26 cellular contexts compared by ENCODE assay signal in the genomic region with DNA sequence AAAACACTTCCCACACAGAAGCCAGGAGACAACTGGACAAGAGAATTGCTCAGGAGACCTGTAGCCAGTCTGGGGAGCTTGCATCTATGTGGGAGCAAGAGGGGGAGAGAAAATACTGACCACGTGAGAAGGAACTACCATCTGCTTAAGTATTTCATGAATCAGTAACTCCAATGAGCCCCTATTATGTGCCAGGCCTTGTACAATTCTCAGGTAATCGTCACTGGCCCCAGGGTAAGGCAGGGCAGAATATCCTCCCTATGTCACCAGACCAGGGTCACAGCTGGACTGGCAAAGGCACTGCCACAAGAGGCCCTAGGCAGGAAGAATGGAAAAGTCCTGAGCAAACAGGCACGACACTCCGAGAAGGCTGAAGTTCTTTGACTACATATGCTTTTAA. TPM values are rescaled to one million over a fixed set of nuclear protein-coding genes. Genes with fewer than 3 reads are reported as not detected.
A peak's percentile ranks its signal among the peaks of the same experiment; 100 is the strongest.
DNase-seq lines count a peak whose midpoint lies in the region; ATAC-seq, FAIRE-seq and TF ChIP-seq lines count a peak whose summit lies in the region.
"Had no signal": no experiment of that assay in that cellular context is flagged by ENCODE, and none has a peak within 500 bp of the region (broad histone marks: within the 10 kb centered on the region; RNA-seq: fewer than 3 reads in every experiment).

No MANE protein-coding gene starts in this region.

- H3K27me3 Mint-ChIP-seq in endothelial cell (ENCODE audit: unreplicated experiment), result no peaks in the 10 kb centered on the region

- TF ChIP-seq EP300 in HepG2 (IDR thresholded peaks at IDR 0.05; ENCODE audit: low read depth in 2 of 2, low read length in 2 of 2), result no peak
- TF ChIP-seq EP300 in HepG2 (CRISPR knock-in tag; IDR thresholded peaks at IDR 0.05; ENCODE audit: borderline replicate concordance), result no peak

- H2AFZ ChIP-seq in HepG2 (ENCODE audit: low read length) (no peak overlapping the region), PC-3 (ENCODE audit: low read length) (no peak overlapping the region)

- H3K4me1 ChIP-seq in HepG2 (ENCODE audit: insufficient read depth, low read length) (peaks cover 76% of the 10 kb centered on the region), right lobe of liver (peaks cover 0 to 26% (median 0%) of the 10 kb centered on the region in 4 donors), PC-3 (ENCODE audit: insufficient read depth, low read length) (no peaks in the 10 kb centered on the region)

- in situ Hi-C loops in HepG2 (cut with HindIII; ENCODE audit: extremely low pct_ligation_motif_present, low pct_unique_long_range_greater_than_20kb), result no loop called here

- H3K9me3 Mint-ChIP-seq in endothelial cell (ENCODE audit: unreplicated experiment), result no peaks in the 10 kb centered on the region
- H3K9me3 Mint-ChIP-seq in stimulated activated effector memory CD8-positive, alpha-beta T cell treated with anti-CD3 and anti-CD28 coated beads, Interleukin-12 subunit alpha, Interleukin-12 subunit beta, amount 100 ng/mL, for 72 hours, result no peaks in the 10 kb centered on the region

- H3K4me3 ChIP-seq in HepG2 (replicated peaks in 1 of 3; ENCODE audit: insufficient read depth in 1 of 3, low read depth in 2 of 3, low read length in 3 of 3) (no peak overlapping the region), right lobe of liver (no peak overlapping the region), PC-3 (ENCODE audit: low read length) (no peak overlapping the region)
- H3K4me3 ChIP-seq: K562, Peyer's patch, tibial nerve had no signal

- H4K20me1 ChIP-seq in HepG2 (ENCODE audit: insufficient read depth, low read length) (peaks cover 99% of the 10 kb centered on the region), PC-3 (ENCODE audit: low read length) (peaks cover 88% of the 10 kb centered on the region)

- no peaks in the 10 kb centered on the region for H3K27me3 ChIP-seq in HepG2 (ENCODE audit: control insufficient read depth in 1 of 2, insufficient read depth in 2 of 2, low read length in 2 of 2)
- no peaks in the 10 kb centered on the region for H3K27me3 ChIP-seq in right lobe of liver
- no peaks in the 10 kb centered on the region for H3K27me3 ChIP-seq in PC-3 (ENCODE audit: low read length)
- H3K27me3 ChIP-seq: Peyer's patch, tibial nerve had no signal

- H3K27ac Mint-ChIP-seq in endothelial cell (ENCODE audit: unreplicated experiment), result peak overlapping the region; percentile 24
- peak overlapping the region; percentile 57 for H3K27ac Mint-ChIP-seq in stimulated activated effector memory CD8-positive, alpha-beta T cell treated with anti-CD3 and anti-CD28 coated beads, Interleukin-12 subunit alpha, Interleukin-12 subunit beta, amount 100 ng/mL, for 72 hours

- POLR2A ChIA-PET in HepG2 (lab: Yijun Ruan, JAX) (no interaction called here), PC-3 (lab: Charles Lee; ENCODE audit: unreplicated experiment) (no interaction called here)

- CTCF ChIA-PET in HepG2 (lab: Yijun Ruan, JAX; ENCODE audit: low intra/inter-chr PET ratio, low total read pairs) (interaction anchor here (2.1 kb wide), 1 partner anchor 32 kb away, joined by 7 read pairs; no protein-coding TSS in a partner anchor), PC-3 (lab: Charles Lee) (no interaction called here)

- DNase-seq in HepG2 (ENCODE audit: low spot score) (no peak), right lobe of liver (no peak), PC-3 (peak; percentile 28), endothelial cell (ENCODE audit: low spot score) (no peak), ureter (ENCODE audit: low spot score) (no peak)
- DNase-seq in stimulated activated effector memory CD8-positive, alpha-beta T cell treated with anti-CD3 and anti-CD28 coated beads, Interleukin-12 subunit alpha, Interleukin-12 subunit beta, amount 100 ng/mL, for 72 hours (ENCODE audit: low spot score in 2 of 2), result no peak
- DNase-seq: activated CD4-positive, alpha-beta T cell treated with anti-CD3 and anti-CD28 coated beads for 4 hours; activated CD8-positive, alpha-beta memory T cell treated with anti-CD3 and anti-CD28 coated beads, Interleukin-2, amount 50 U/mL, for 48 hours; activated naive CD4-positive, alpha-beta T cell; CD8-positive, alpha-beta memory T cell; hippocampal formation; islet precursor cell; NCI-H1092 treated with DMSO at 0.1 percent for 48 hours; NCI-H2081 treated with DMSO at 0.1 percent for 48 hours; NCI-H526 treated with DMSO at 0.1 percent for 48 hours; Peyer's patch; stimulated activated naive CD4-positive, alpha-beta T cell had no signal

- no peak overlapping the region for H3K4me2 ChIP-seq in HepG2 (ENCODE audit: low read depth, low read length)
- no peak overlapping the region for H3K4me2 ChIP-seq in PC-3 (ENCODE audit: low read length)

- H3K27ac ChIP-seq in HepG2 (ENCODE audit: extremely low read length, insufficient read depth, low read length) (no peak overlapping the region), right lobe of liver (no peak overlapping the region), PC-3 (ENCODE audit: low read length) (no peak overlapping the region)
- H3K27ac ChIP-seq: Peyer's patch, tibial nerve had no signal

- BruUV-seq in HepG2 (replicated peaks; lab: Mats Ljungman, UMichigan), result no TSS peak
- BruUV-seq in PC-3 (replicated peaks; lab: Mats Ljungman, UMichigan), result no TSS peak

- no peak for FAIRE-seq in HepG2 (lab: Jason Lieb, UNC)
- FAIRE-seq: astrocyte, H54, K562 had no signal

- no peaks in the 10 kb centered on the region for H3F3A ChIP-seq in PC-3 (ENCODE audit: low read length, unreplicated experiment)

- H3K9ac ChIP-seq in HepG2 (ENCODE audit: insufficient read depth, low read depth, low read length) (no peak overlapping the region), PC-3 (ENCODE audit: low read length) (no peak overlapping the region)

- intact Hi-C loops in HepG2 (cut with micrococcal nuclease; ENCODE audit: unreplicated experiment) (loop anchor here (2.0 to 10.0 kb wide), 4 partner anchors 13 to 197 kb away; partner anchors contain the start of gene HAPSTR1), right lobe of liver (cut with DNase I) (no loop called here), PC-3 (cut with micrococcal nuclease) (loop anchor here (10.0 kb wide), 1 partner anchor 67 kb away; no protein-coding TSS in a partner anchor)

- no peaks in the 10 kb centered on the region for H3K36me3 Mint-ChIP-seq in endothelial cell (ENCODE audit: low read depth, unreplicated experiment)
- peaks cover 12% of the 10 kb centered on the region for H3K36me3 Mint-ChIP-seq in stimulated activated effector memory CD8-positive, alpha-beta T cell treated with anti-CD3 and anti-CD28 coated beads, Interleukin-12 subunit alpha, Interleukin-12 subunit beta, amount 100 ng/mL, for 72 hours

- no peak overlapping the region for H3K4me3 Mint-ChIP-seq in endothelial cell (ENCODE audit: unreplicated experiment)
- no peak overlapping the region for H3K4me3 Mint-ChIP-seq in stimulated activated effector memory CD8-positive, alpha-beta T cell treated with anti-CD3 and anti-CD28 coated beads, Interleukin-12 subunit alpha, Interleukin-12 subunit beta, amount 100 ng/mL, for 72 hours

- no peak for TF ChIP-seq RAD21 in HepG2 (CRISPR knock-in tag; IDR thresholded peaks at IDR 0.05)

- no peak for TF ChIP-seq POLR2A in HepG2 (IDR thresholded peaks at IDR 0.05; ENCODE audit: insufficient read depth in 1 of 2, low read depth in 2 of 2, low read length in 2 of 2)
- no peak for TF ChIP-seq POLR2A in right lobe of liver (IDR thresholded peaks at IDR 0.05)

- H3K36me3 ChIP-seq in HepG2 (replicated peaks in 1 of 2; ENCODE audit: control insufficient read depth in 1 of 2, insufficient read depth in 2 of 2, low read length in 2 of 2), result peaks cover 3 to 6% of the 10 kb centered on the region in 2 experiments; a peak in 1 of 5 replicates
- no peaks in the 10 kb centered on the region for H3K36me3 ChIP-seq in right lobe of liver
- no peaks in the 10 kb centered on the region for H3K36me3 ChIP-seq in PC-3 (ENCODE audit: low read depth, low read length)
- H3K36me3 ChIP-seq: Peyer's patch, tibial nerve had no signal

- peaks cover 16% of the 10 kb centered on the region for H3K4me1 Mint-ChIP-seq in endothelial cell (ENCODE audit: unreplicated experiment)
- peaks cover 85% of the 10 kb centered on the region for H3K4me1 Mint-ChIP-seq in stimulated activated effector memory CD8-positive, alpha-beta T cell treated with anti-CD3 and anti-CD28 coated beads, Interleukin-12 subunit alpha, Interleukin-12 subunit beta, amount 100 ng/mL, for 72 hours

- ATAC-seq in HepG2 (no peak), right lobe of liver (no peak), PC-3 (peak; percentile 40; the same call in 1 of the 2 replicates), GM19395 (IDR thresholded peaks at IDR 0.05; ENCODE audit: unreplicated experiment) (no peak), GM18498 (IDR thresholded peaks at IDR 0.05; ENCODE audit: unreplicated experiment) (no peak)
- no peak for ATAC-seq in stimulated activated effector memory CD8-positive, alpha-beta T cell treated with anti-CD3 and anti-CD28 coated beads, Interleukin-12 subunit alpha, Interleukin-12 subunit beta, amount 100 ng/mL, for 72 hours
- ATAC-seq: K562, SK-N-SH treated with all-trans-retinoic acid at 6 μM for 48 hours had no signal

- H3K79me2 ChIP-seq in HepG2 (ENCODE audit: insufficient read depth, low read length), result peaks cover 99% of the 10 kb centered on the region
- H3K79me2 ChIP-seq in PC-3 (ENCODE audit: low read length), result peaks cover 100% of the 10 kb centered on the region

- TF ChIP-seq CTCF in HepG2 (CRISPR knock-in tag; IDR thresholded peaks at IDR 0.05) (no peak), right lobe of liver (IDR thresholded peaks at IDR 0.05) (no peak), PC-3 (conservative IDR thresholded peaks at IDR 0.05; ENCODE audit: low read depth, low read length) (no peak), endothelial cell (IDR thresholded peaks at IDR 0.05; ENCODE audit: unreplicated experiment) (no peak)

- WGBS in HepG2 (ENCODE audit: low lambda C conversion rate), result 80% methylated on average over 4 of the region's 4 CpGs
- WGBS in right lobe of liver (ENCODE audit: insufficient coverage, low coverage, low lambda C conversion rate, missing lambda C conversion rate), result 50% methylated on average over 4 of the region's 4 CpGs

- H3K9me2 ChIP-seq in PC-3 (replicated peaks; ENCODE audit: low read length), result no peaks in the 10 kb centered on the region

- H3K9me3 ChIP-seq in HepG2 (ENCODE audit: low read length), result no peaks in the 10 kb centered on the region
- no peaks in the 10 kb centered on the region for H3K9me3 ChIP-seq in right lobe of liver
- H3K9me3 ChIP-seq in PC-3 (ENCODE audit: low read length), result no peaks in the 10 kb centered on the region
- H3K9me3 ChIP-seq: Peyer's patch, tibial nerve had no signal

RNA-seq across cellular contexts. Expression of gene USP7, which starts 25.9 kb away (rescaled TPM):
- 173 and 177 TPM in 2 replicates for total RNA-seq in HepG2 (2016; rRNA removed; fragmentation: Illumina TruSeq; extraction: Trizol)
- total RNA-seq in HepG2 (2016; cell fraction: cytosol; rRNA removed; fragmentation: Illumina TruSeq; extraction: Trizol; ENCODE audit: low read depth), result 42.2 and 47.1 TPM in 2 replicates
- 166 and 185 TPM in 2 replicates for total RNA-seq in HepG2 (2016; cell fraction: insoluble cytoplasmic fraction; rRNA removed; fragmentation: Illumina TruSeq; extraction: Trizol)
- total RNA-seq in HepG2 (2016; cell fraction: membrane; rRNA removed; fragmentation: Illumina TruSeq; extraction: Trizol), result 53.5 and 58.7 TPM in 2 replicates
- 231 and 239 TPM in 2 replicates for total RNA-seq in HepG2 (2016; cell fraction: nucleus; rRNA removed; fragmentation: Illumina TruSeq; extraction: Trizol)
- 52.5 and 58.4 TPM in 2 replicates for polyA plus RNA-seq in HepG2 (2011; rRNA removed)
- 16.6 and 26.6 TPM in 2 replicates for polyA plus RNA-seq in HepG2 (2011; cell fraction: cytosol; rRNA removed)
- polyA plus RNA-seq in HepG2 (2011; cell fraction: nucleus; rRNA removed), result 77.7 and 102 TPM in 2 replicates
- polyA plus RNA-seq in HepG2 (2012), result 151 and 152 TPM in 2 replicates
- polyA plus RNA-seq in HepG2 (2016; cell fraction: cytosol; fragmentation: Illumina TruSeq; extraction: Trizol; ENCODE audit: low read depth), result 5.3 and 6.8 TPM in 2 replicates
- 200 and 216 TPM in 2 replicates for polyA plus RNA-seq in HepG2 (2016; cell fraction: insoluble cytoplasmic fraction; fragmentation: Illumina TruSeq; extraction: Trizol; ENCODE audit: low read depth)
- 18.6 and 26.0 TPM in 2 replicates for polyA plus RNA-seq in HepG2 (2016; cell fraction: membrane; fragmentation: Illumina TruSeq; extraction: Trizol; ENCODE audit: low read depth)
- 243 and 249 TPM in 2 replicates for polyA plus RNA-seq in HepG2 (2016; cell fraction: nucleus; fragmentation: Illumina TruSeq; extraction: Trizol; ENCODE audit: insufficient read depth, low read depth)
- 135 and 250 TPM in 2 replicates for polyA minus RNA-seq in HepG2 (2011; rRNA and poly(A)+ RNA removed; ENCODE audit: low replicate concordance)
- 49.2 and 87.1 TPM in 2 replicates for polyA minus RNA-seq in HepG2 (2011; cell fraction: cytosol; rRNA and poly(A)+ RNA removed)
- polyA minus RNA-seq in HepG2 (2011; cell fraction: nucleus; rRNA and poly(A)+ RNA removed), result 329 and 403 TPM in 2 replicates
- total RNA-seq in right lobe of liver, result 10 to 100 TPM; 46.8 to 55.8 (median 49.1) TPM
- 52.8 and 73.8 TPM in 2 replicates for total RNA-seq in PC-3 (2014; rRNA removed)
- 122 TPM for total RNA-seq in endothelial cell (ENCODE audit: unreplicated experiment)
- 143 TPM for total RNA-seq in ureter

RNA-seq across cellular contexts. Expression of gene LITAFD, which starts 55.7 kb away (rescaled TPM):
- not detected in 2 replicates for total RNA-seq in HepG2 (2016; rRNA removed; fragmentation: Illumina TruSeq; extraction: Trizol)
- total RNA-seq in HepG2 (2016; cell fraction: cytosol; rRNA removed; fragmentation: Illumina TruSeq; extraction: Trizol; ENCODE audit: low read depth), result not detected in 2 replicates
- total RNA-seq in HepG2 (2016; cell fraction: insoluble cytoplasmic fraction; rRNA removed; fragmentation: Illumina TruSeq; extraction: Trizol), result not detected in 2 replicates
- 0.19 TPM in 1 of 2 replicates, not detected in the other for total RNA-seq in HepG2 (2016; cell fraction: membrane; rRNA removed; fragmentation: Illumina TruSeq; extraction: Trizol)
- not detected in 2 replicates for total RNA-seq in HepG2 (2016; cell fraction: nucleus; rRNA removed; fragmentation: Illumina TruSeq; extraction: Trizol)
- 0.14 TPM in 1 of 2 replicates, not detected in the other for polyA plus RNA-seq in HepG2 (2011; rRNA removed)
- polyA plus RNA-seq in HepG2 (2011; cell fraction: cytosol; rRNA removed), result not detected in 2 replicates
- not detected in 2 replicates for polyA plus RNA-seq in HepG2 (2011; cell fraction: nucleus; rRNA removed)
- polyA plus RNA-seq in HepG2 (2012), result not detected in 2 replicates
- polyA plus RNA-seq in HepG2 (2016; cell fraction: cytosol; fragmentation: Illumina TruSeq; extraction: Trizol; ENCODE audit: low read depth), result not detected in 2 replicates
- polyA plus RNA-seq in HepG2 (2016; cell fraction: insoluble cytoplasmic fraction; fragmentation: Illumina TruSeq; extraction: Trizol; ENCODE audit: low read depth), result not detected in 2 replicates
- not detected in 2 replicates for polyA plus RNA-seq in HepG2 (2016; cell fraction: membrane; fragmentation: Illumina TruSeq; extraction: Trizol; ENCODE audit: low read depth)
- not detected in 2 replicates for polyA plus RNA-seq in HepG2 (2016; cell fraction: nucleus; fragmentation: Illumina TruSeq; extraction: Trizol; ENCODE audit: insufficient read depth, low read depth)
- 0.12 TPM in 1 of 2 replicates, not detected in the other for polyA minus RNA-seq in HepG2 (2011; rRNA and poly(A)+ RNA removed; ENCODE audit: low replicate concordance)
- not detected in 2 replicates for polyA minus RNA-seq in HepG2 (2011; cell fraction: cytosol; rRNA and poly(A)+ RNA removed)
- not detected in 2 replicates for polyA minus RNA-seq in HepG2 (2011; cell fraction: nucleus; rRNA and poly(A)+ RNA removed)
- total RNA-seq in right lobe of liver, result not detected
- not detected in 2 replicates for total RNA-seq in PC-3 (2014; rRNA removed)
- total RNA-seq in endothelial cell (ENCODE audit: unreplicated experiment), result not detected
- total RNA-seq in ureter, result not detected
- total RNA-seq: astrocyte; CD8-positive, alpha-beta memory T cell; Daoy; K562; mesenteric fat pad; Peyer's patch; tibial nerve had no signal
- polyA plus RNA-seq: CD8-positive, alpha-beta memory T cell; K562 had no signal

Comparison
In these comparisons a context has a peak if more than half of its experiments do, and no peak if none do; other contexts are left out.
1. intact Hi-C loops: an anchor here in HepG2 (2.0 to 10.0 kb wide) and PC-3 (10.0 kb wide); none called in right lobe of liver.